12 cellular contexts compared by ENCODE assay signal in genomic region chr17:75273968-75274708, GRCh38. TPM values are rescaled to one million over a fixed set of nuclear protein-coding genes. Genes with fewer than 3 reads are reported as not detected.
DNase-seq lines count a peak whose midpoint lies in the region; ATAC-seq, FAIRE-seq and TF ChIP-seq lines count a peak whose summit lies in the region.
"Had no signal": no experiment of that assay in that cellular context is flagged by ENCODE, and none has a peak within 500 bp of the region (broad histone marks: within the 10 kb centered on the region; RNA-seq: fewer than 3 reads in every experiment).

No MANE protein-coding gene starts in this region.

- H3K9me3 Mint-ChIP-seq in activated naive CD4-positive, alpha-beta T cell treated with anti-CD3 and anti-CD28 coated beads, Interleukin-2, amount 50 U/mL, for 72 hours, result no peaks in the 10 kb centered on the region
- no peaks in the 10 kb centered on the region for H3K9me3 Mint-ChIP-seq in stimulated activated naive B cell treated with anti-CD40 and anti-IgM and Interleukin-4, amounts not matched to agents 10 μg/mL and 1 μg/mL and 100 μg/mL, for 72 hours

- no peak for FAIRE-seq in RCC 7860 (lab: Jason Lieb, UNC)

- no peak for TF ChIP-seq CTCF in omental fat pad (IDR thresholded peaks at IDR 0.05)

- peaks cover 23 to 45% of the 10 kb centered on the region in 2 donors for H3K4me1 Mint-ChIP-seq in stimulated activated naive B cell treated with anti-CD40 and anti-IgM and Interleukin-4, amounts not matched to agents 10 μg/mL and 1 μg/mL and 100 μg/mL, for 72 hours

- no peak for TF ChIP-seq POLR2A in erythroblast (IDR thresholded peaks at IDR 0.05; ENCODE audit: low read length)

- peak overlapping the region; percentile 35 to 83 for H3K27ac Mint-ChIP-seq in activated naive CD4-positive, alpha-beta T cell treated with anti-CD3 and anti-CD28 coated beads, Interleukin-2, amount 50 U/mL, for 72 hours
- H3K27ac Mint-ChIP-seq in stimulated activated naive B cell treated with anti-CD40 and anti-IgM and Interleukin-4, amounts not matched to agents 10 μg/mL and 1 μg/mL and 100 μg/mL, for 72 hours, result peak overlapping the region; percentile 89

- no peaks in the 10 kb centered on the region for H3K27me3 Mint-ChIP-seq in stimulated activated naive B cell treated with anti-CD40 and anti-IgM and Interleukin-4, amounts not matched to agents 10 μg/mL and 1 μg/mL and 100 μg/mL, for 72 hours

- peak overlapping the region in 1 of 2 donors; percentile 7 for H3K4me3 Mint-ChIP-seq in stimulated activated naive B cell treated with anti-CD40 and anti-IgM and Interleukin-4, amounts not matched to agents 10 μg/mL and 1 μg/mL and 100 μg/mL, for 72 hours

- ATAC-seq in activated naive CD4-positive, alpha-beta T cell treated with anti-CD3 and anti-CD28 coated beads, Interleukin-2, amount 50 U/mL, for 72 hours, result no peak
- ATAC-seq in stimulated activated naive B cell treated with anti-CD40 and anti-IgM and Interleukin-4, amounts not matched to agents 10 μg/mL and 1 μg/mL and 100 μg/mL, for 72 hours (replicated peaks), result no peak
- no peak for ATAC-seq in omental fat pad (ENCODE audit: low FRiP score)

- no peak for DNase-seq in activated naive CD4-positive, alpha-beta T cell treated with anti-CD3 and anti-CD28 coated beads, Interleukin-2, amount 50 U/mL, for 72 hours (ENCODE audit: low spot score in 2 of 2)
- DNase-seq in activated naive CD4-positive, alpha-beta T cell (lab: John Stamatoyannopoulos, UW), result no peak
- DNase-seq in RCC 7860 (ENCODE audit: low spot score) (peak; percentile 60), erythroblast (lab: John Stamatoyannopoulos, UW) (peak; percentile 68 to 87), DMS79 treated with DMSO at 0.1 percent for 48 hours (lab: John Stamatoyannopoulos, UW) (no peak), omental fat pad (ENCODE audit: low spot score) (no peak), NAMALWA (ENCODE audit: low spot score) (no peak)
- no peak for DNase-seq in stimulated activated naive B cell treated with anti-CD40 and anti-IgM and Interleukin-4, amounts not matched to agents 10 μg/mL and 1 μg/mL and 100 μg/mL, for 72 hours
- DNase-seq: activated T-cell treated with anti-CD3 and anti-CD28 coated beads for 4 hours, C1 segment of cervical spinal cord, NCI-H510A, stomach had no signal

- H3K36me3 Mint-ChIP-seq in activated naive CD4-positive, alpha-beta T cell treated with anti-CD3 and anti-CD28 coated beads, Interleukin-2, amount 50 U/mL, for 72 hours, result peaks cover 16 to 20% of the 10 kb centered on the region in 2 donors
- peaks cover 27 to 48% of the 10 kb centered on the region in 2 donors for H3K36me3 Mint-ChIP-seq in stimulated activated naive B cell treated with anti-CD40 and anti-IgM and Interleukin-4, amounts not matched to agents 10 μg/mL and 1 μg/mL and 100 μg/mL, for 72 hours

RNA-seq across cellular contexts. Expression of gene MIF4GD, which starts 3.1 kb away (rescaled TPM):
- total RNA-seq in activated naive CD4-positive, alpha-beta T cell treated with anti-CD3 and anti-CD28 coated beads, Interleukin-2, amount 50 U/mL, for 72 hours, result 10 to 100 TPM; 33.4 to 37.8 TPM
- 10 to 100 TPM; 22.9 to 30.3 (median 24.3) TPM for total RNA-seq in omental fat pad

RNA-seq across cellular contexts. Expression of gene MRPS7, which starts 12.5 kb away (rescaled TPM):
- 10 to 100 TPM; 72.3 to 80.5 TPM for total RNA-seq in activated naive CD4-positive, alpha-beta T cell treated with anti-CD3 and anti-CD28 coated beads, Interleukin-2, amount 50 U/mL, for 72 hours
- total RNA-seq in omental fat pad, result 10 to 100 TPM; 27.1 to 48.3 (median 38.4) TPM

RNA-seq across cellular contexts. Expression of gene GGA3, which starts 12.7 kb away (rescaled TPM):
- 10 to 100 TPM; 74.9 to 79.0 TPM for total RNA-seq in activated naive CD4-positive, alpha-beta T cell treated with anti-CD3 and anti-CD28 coated beads, Interleukin-2, amount 50 U/mL, for 72 hours
- 10 to 100 TPM; 22.3 to 36.3 (median 30.5) TPM for total RNA-seq in omental fat pad

RNA-seq across cellular contexts. Expression of gene SLC25A19, which starts 15.1 kb away (rescaled TPM):
- 100 to 1,000 TPM in 1 of 2 donors, 10 to 100 TPM in 1; 74.4 to 110 TPM for total RNA-seq in activated naive CD4-positive, alpha-beta T cell treated with anti-CD3 and anti-CD28 coated beads, Interleukin-2, amount 50 U/mL, for 72 hours
- total RNA-seq in omental fat pad, result 10 to 100 TPM; 14.2 to 30.4 (median 19.5) TPM

Comparison
In these comparisons a context has a peak if more than half of its experiments do, and no peak if none do; other contexts are left out.
1. DNase-seq: peak in RCC 7860 (single experiment) and erythroblast (2 of 2); none in activated naive CD4-positive, alpha-beta T cell treated with anti-CD3 and anti-CD28 coated beads, Interleukin-2, amount 50 U/mL, for 72 hours (0 of 2), activated naive CD4-positive, alpha-beta T cell (0 of 4), stimulated activated naive B cell treated with anti-CD40 and anti-IgM and Interleukin-4, amounts not matched to agents 10 μg/mL and 1 μg/mL and 100 μg/mL, for 72 hours (single experiment), DMS79 treated with DMSO at 0.1 percent for 48 hours (single experiment), omental fat pad (single experiment) and NAMALWA (single experiment).